ENCODE assay signal across 16 cellular contexts in the genomic region with DNA sequence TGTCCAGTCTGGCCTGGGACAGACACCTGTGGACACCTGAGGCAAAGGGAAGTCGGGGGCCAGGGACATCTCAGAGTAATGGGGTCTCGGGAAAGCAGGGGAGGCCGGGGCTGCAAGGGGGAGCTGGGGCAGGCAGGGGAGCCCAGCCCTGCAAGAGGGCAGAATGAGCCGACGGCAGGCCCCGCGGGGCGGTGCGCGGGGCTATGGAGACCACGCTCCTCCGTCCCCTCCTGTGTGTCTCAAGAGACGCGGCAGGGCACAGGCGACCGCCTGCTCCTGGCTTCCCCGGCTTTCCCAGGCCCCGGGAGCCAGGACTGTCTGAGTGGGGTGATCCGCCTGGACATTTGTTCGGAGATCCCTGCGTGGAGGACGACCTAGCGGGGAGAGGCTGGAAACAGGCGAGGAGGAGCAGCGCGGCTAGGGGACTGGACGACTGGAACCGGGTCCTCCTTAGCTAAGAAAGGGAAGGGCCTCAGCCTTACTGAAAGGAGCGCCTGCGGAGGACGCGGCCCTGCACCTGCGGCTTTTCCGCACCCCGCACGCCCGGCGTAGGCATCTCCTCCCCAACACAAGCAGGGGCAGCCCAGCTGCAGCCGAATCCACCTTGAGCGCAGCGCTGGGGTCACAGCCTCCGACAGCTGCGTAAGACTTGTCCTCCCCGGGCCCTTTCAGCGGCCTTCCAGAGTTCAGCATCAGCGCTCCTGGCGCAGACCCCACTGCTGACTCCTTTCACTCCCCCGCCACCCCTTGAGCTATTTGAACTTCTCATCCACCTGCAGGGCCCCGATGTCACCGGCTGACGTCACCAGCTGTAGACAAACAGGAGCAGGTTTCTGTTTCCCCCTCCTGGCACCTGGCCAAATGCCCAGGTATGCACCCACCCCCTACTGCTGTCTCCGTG.
A peak's percentile ranks its signal among the peaks of the same experiment; 100 is the strongest.
DNase-seq lines count a peak whose midpoint lies in the region; ATAC-seq and TF ChIP-seq lines count a peak whose summit lies in the region.
"Had no signal": no experiment of that assay in that cellular context is flagged by ENCODE, and none has a peak within 500 bp of the region (broad histone marks: within the 10 kb centered on the region; RNA-seq: fewer than 3 reads in every experiment).

No MANE protein-coding gene starts in this region.

- H3K9ac ChIP-seq in smooth muscle cell (ENCODE audit: low read depth) = no peak overlapping the region

- H3K9me3 Mint-ChIP-seq in CD14-positive monocyte (peaks cover 53 to 81% (median 68%) of the 10 kb centered on the region in 7 donors), chondrocyte (ENCODE audit: low read depth) (peaks cover 55% of the 10 kb centered on the region)

- intact Hi-C loops in CD14-positive monocyte (cut with micrococcal nuclease) (no loop called here), upper lobe of right lung (cut with DNase I) (no loop called here)

- no peaks in the 10 kb centered on the region for H3K27me3 Mint-ChIP-seq in CD14-positive monocyte (ENCODE audit: low read depth in 3 of 3)
- H3K27me3 Mint-ChIP-seq in chondrocyte (ENCODE audit: low read depth) = no peaks in the 10 kb centered on the region
- H3K27me3 Mint-ChIP-seq: CD4-positive, alpha-beta T cell had no signal

- H3K79me2 ChIP-seq in smooth muscle cell (ENCODE audit: low read depth) = no peaks in the 10 kb centered on the region

- H3K9me3 ChIP-seq in upper lobe of right lung (no peaks in the 10 kb centered on the region), smooth muscle cell (replicated peaks; ENCODE audit: low read depth) (peaks cover 10% of the 10 kb centered on the region)
- H3K9me3 ChIP-seq: BE2C had no signal

- H3F3A ChIP-seq in smooth muscle cell (ENCODE audit: low read depth) = no peaks in the 10 kb centered on the region

- no peaks in the 10 kb centered on the region for H3K4me1 Mint-ChIP-seq in CD14-positive monocyte
- no peaks in the 10 kb centered on the region for H3K4me1 Mint-ChIP-seq in chondrocyte (ENCODE audit: low read depth)
- H3K4me1 Mint-ChIP-seq: GM23338 had no signal

- 95% methylated on average over 39 of the region's 52 CpGs for WGBS in smooth muscle cell (ENCODE audit: low lambda C conversion rate)

- no peak overlapping the region for H2AFZ ChIP-seq in smooth muscle cell (ENCODE audit: low read depth)
- H2AFZ ChIP-seq: GM23338 had no signal

- H3K27ac ChIP-seq in upper lobe of right lung (no peak overlapping the region), smooth muscle cell (ENCODE audit: low read depth) (no peak overlapping the region)

- peak; percentile 40 for DNase-seq in CD14-positive monocyte (ENCODE audit: low spot score)
- peak; percentile 0 for DNase-seq in COLO668 (lab: John Stamatoyannopoulos, UW; ENCODE audit: unreplicated experiment)
- DNase-seq in chondrocyte (ENCODE audit: low spot score) = peak; percentile 91
- peak; percentile 59 for DNase-seq in upper lobe of right lung
- DNase-seq in putamen (ENCODE audit: low spot score) = no peak
- no peak for DNase-seq in smooth muscle cell (lab: John Stamatoyannopoulos, UW; ENCODE audit: unreplicated experiment)
- DNase-seq: ACHN; BE2C; C1 segment of cervical spinal cord; CD4-positive, alpha-beta T cell; DMS153; DMS79; GDM1; HFFc6 had no signal

- H3K4me3 ChIP-seq in upper lobe of right lung (no peak overlapping the region), smooth muscle cell (no peak overlapping the region)
- H3K4me3 ChIP-seq: GM23338 had no signal

- H3K27ac Mint-ChIP-seq in CD14-positive monocyte (no peak overlapping the region), chondrocyte (ENCODE audit: unreplicated experiment) (no peak overlapping the region)
- H3K27ac Mint-ChIP-seq: CD4-positive, alpha-beta T cell; GM23338; HFFc6 had no signal

- H3K27me3 ChIP-seq in upper lobe of right lung (no peaks in the 10 kb centered on the region), smooth muscle cell (ENCODE audit: low read depth) (no peaks in the 10 kb centered on the region)
- H3K27me3 ChIP-seq: BE2C had no signal

- ATAC-seq in upper lobe of right lung = peak; percentile 8
- ATAC-seq: GM23338, HCT116 had no signal

- no peaks in the 10 kb centered on the region for H3K36me3 ChIP-seq in upper lobe of right lung
- H3K36me3 ChIP-seq in smooth muscle cell (ENCODE audit: low read depth) = no peaks in the 10 kb centered on the region
- H3K36me3 ChIP-seq: BE2C had no signal

- H3K4me2 ChIP-seq in smooth muscle cell = no peak overlapping the region
- H3K4me2 ChIP-seq: GM23338 had no signal

- H3K4me1 ChIP-seq in upper lobe of right lung (no peaks in the 10 kb centered on the region), smooth muscle cell (ENCODE audit: low read depth) (no peaks in the 10 kb centered on the region)
- H3K4me1 ChIP-seq: BE2C had no signal

- no peak overlapping the region for H3K4me3 Mint-ChIP-seq in CD14-positive monocyte
- H3K4me3 Mint-ChIP-seq in chondrocyte (ENCODE audit: unreplicated experiment) = no peak overlapping the region
- H3K4me3 Mint-ChIP-seq: CD4-positive, alpha-beta T cell; GM23338; HFFc6 had no signal

- no peak for TF ChIP-seq CTCF in CD14-positive monocyte (IDR thresholded peaks at IDR 0.05)
- no peak for TF ChIP-seq CTCF in chondrocyte (IDR thresholded peaks at IDR 0.05)
- no peak for TF ChIP-seq CTCF in upper lobe of right lung (IDR thresholded peaks at IDR 0.05)
- no peak for TF ChIP-seq CTCF in smooth muscle cell (IDR thresholded peaks at IDR 0.05; ENCODE audit: borderline replicate concordance, insufficient read depth, poor library complexity, severe bottlenecking)

- H4K20me1 ChIP-seq in smooth muscle cell (ENCODE audit: low read depth) = no peaks in the 10 kb centered on the region

- H3K36me3 Mint-ChIP-seq in CD14-positive monocyte (no peaks in the 10 kb centered on the region), chondrocyte (ENCODE audit: low read depth) (no peaks in the 10 kb centered on the region)

Comparison
In these comparisons a context has a peak if more than half of its experiments do, and no peak if none do; other contexts are left out.
1. DNase-seq: peak in CD14-positive monocyte (single experiment), COLO668 (single experiment), chondrocyte (single experiment) and upper lobe of right lung (single experiment); none in putamen (single experiment) and smooth muscle cell (single experiment).